ENCODE assay signal across 1 cellular context in genomic region chr2:3558205-3559014, GRCh38.
TF ChIP-seq lines count a peak whose summit lies in the region.

Gene RNASEH1 (minus strand): TSS chr2:3558333. CDS start chr2:3558260, 73 bp downstream.

TF ChIP-seq in HCT116, 20 proteins besides CTCF, POLR2A, EP300 and RAD21 (continued from another document):
- TF ChIP-seq REST (IDR thresholded peaks at IDR 0.05; ENCODE audit: low read depth) (no peak), CEBPB (IDR thresholded peaks at IDR 0.05; ENCODE audit: low read depth) (no peak), CBX3 (IDR thresholded peaks at IDR 0.05; ENCODE audit: low read depth) (peak; percentile 41; the same call in 1 of the 2 replicates), ATF3 (IDR thresholded peaks at IDR 0.05) (no peak), SP1 (IDR thresholded peaks at IDR 0.05; ENCODE audit: low read depth) (peak; percentile 78), FOSL1 (IDR thresholded peaks at IDR 0.05; ENCODE audit: low read depth) (no peak), MAX (IDR thresholded peaks at IDR 0.05) (peak; percentile 94), EGR1 (IDR thresholded peaks at IDR 0.05; ENCODE audit: low read depth) (peak; percentile 96), ZFX (IDR thresholded peaks at IDR 0.05) (peak; percentile 88), SIN3A (IDR thresholded peaks at IDR 0.05; ENCODE audit: low read depth) (peak; percentile 91), TCF7L2 (IDR thresholded peaks at IDR 0.05; ENCODE audit: borderline replicate concordance, extremely low read depth, insufficient read depth, insufficient read length) (peak; percentile 89), JUND (IDR thresholded peaks at IDR 0.05) (no peak), YY1 (IDR thresholded peaks at IDR 0.05; ENCODE audit: extremely low read depth, insufficient replicate concordance, low read depth, low read length) (peak; percentile 27), EZH2phosphoT487 (IDR thresholded peaks at IDR 0.05; ENCODE audit: borderline replicate concordance) (no peak), EZH2 (IDR thresholded peaks at IDR 0.05) (no peak), ZBTB33 (IDR thresholded peaks at IDR 0.05; ENCODE audit: extremely low read depth, insufficient replicate concordance, low read length) (no peak), SRF (IDR thresholded peaks at IDR 0.05; ENCODE audit: low read depth) (peak; percentile 90), POLR2AphosphoS5 (IDR thresholded peaks at IDR 0.05; ENCODE audit: low read depth, low read length) (peak; percentile 79), ELF1 (IDR thresholded peaks at IDR 0.05; ENCODE audit: borderline replicate concordance, low read depth) (peak; percentile 79)
